In the genomic region with DNA sequence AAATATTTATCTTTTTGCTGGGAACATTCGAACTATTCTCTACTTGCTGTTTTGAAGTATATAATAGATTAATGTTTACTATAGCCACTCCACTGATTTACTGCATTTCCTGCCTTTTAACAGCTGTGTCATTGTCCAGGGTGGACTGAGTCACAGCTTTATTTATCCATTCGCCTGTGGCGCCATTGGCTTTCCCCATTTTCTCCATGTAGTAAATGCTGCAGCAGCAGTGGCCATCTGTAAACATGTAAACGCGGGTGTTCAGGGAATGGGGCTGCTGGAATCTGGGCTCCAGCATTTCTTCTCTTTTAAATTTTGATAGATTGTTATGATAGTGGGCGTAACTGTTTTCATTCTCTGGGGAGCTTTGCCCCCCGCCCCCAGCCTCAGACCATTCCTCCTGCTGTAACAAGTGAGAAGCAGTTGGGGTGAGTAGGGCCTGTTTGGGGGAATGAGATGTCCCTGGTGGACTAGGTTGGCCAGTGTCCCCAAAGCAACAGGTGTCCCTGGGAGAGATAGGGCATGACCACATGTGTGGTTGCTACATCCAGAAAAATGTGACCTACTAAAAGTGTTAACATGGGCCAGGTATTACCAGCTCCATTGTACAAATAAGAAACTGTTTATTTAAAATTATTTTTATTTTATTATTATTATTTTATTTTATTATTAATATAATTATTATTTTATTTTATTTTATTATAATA, we compare ENCODE assay signal across 12 cellular contexts. TPM values are rescaled to one million over a fixed set of nuclear protein-coding genes. Genes with fewer than 3 reads are reported as not detected.
A peak's percentile ranks its signal among the peaks of the same experiment; 100 is the strongest.
DNase-seq lines count a peak whose midpoint lies in the region; ATAC-seq, FAIRE-seq and TF ChIP-seq lines count a peak whose summit lies in the region.
"Had no signal": no experiment of that assay in that cellular context is flagged by ENCODE, and none has a peak within 500 bp of the region (broad histone marks: within the 10 kb centered on the region; RNA-seq: fewer than 3 reads in every experiment).

No MANE protein-coding gene starts in this region.

- H3K9me3 ChIP-seq in A549 (no peaks in the 10 kb centered on the region), prostate gland (no peaks in the 10 kb centered on the region), esophagus squamous epithelium (no peaks in the 10 kb centered on the region)

- H3K36me3 ChIP-seq in prostate gland (no peaks in the 10 kb centered on the region), esophagus squamous epithelium (no peaks in the 10 kb centered on the region)

- H3K4me3 ChIP-seq in A549 (peak overlapping the region; percentile 20; the same call in 2 of the 3 replicates), prostate gland (no peak overlapping the region), esophagus squamous epithelium (no peak overlapping the region)

- CTCF ChIA-PET in A549 (lab: Yijun Ruan, JAX): interaction anchor here (1.1 to 1.3 kb wide), 2 partner anchors 19 to 53 kb away, joined by 3 to 4 read pairs; no protein-coding TSS in a partner anchor

- FAIRE-seq in A549 (lab: Jason Lieb, UNC): peak; percentile 61
- no peak for FAIRE-seq in RCC 7860 (lab: Jason Lieb, UNC)
- no peak for FAIRE-seq in frontal cortex (lab: Jason Lieb, UNC)
- FAIRE-seq: GM18507 had no signal

- H3K27ac ChIP-seq in A549 (peak overlapping the region; percentile 72 to 89), prostate gland (no peak overlapping the region), esophagus squamous epithelium (peak overlapping the region in 1 of 4 donors; percentile 54)

- DNase-seq in A549 (ENCODE audit: low read depth in 1 of 2, low spot score in 1 of 2) (peak; percentile 44 to 79), DMS53 (lab: John Stamatoyannopoulos, UW) (peak; percentile 91), RCC 7860 (ENCODE audit: low spot score) (peak; percentile 30), iris pigment epithelial cell (ENCODE audit: low read depth) (peak; percentile 53), frontal cortex (ENCODE audit: low spot score in 2 of 2) (no peak), KG1 (lab: John Stamatoyannopoulos, UW) (no peak), prostate gland (ENCODE audit: low spot score) (no peak), esophagus squamous epithelium (lab: John Stamatoyannopoulos, UW) (no peak)
- DNase-seq: activated CD4-positive, alpha-beta T cell treated with anti-CD3 and anti-CD28 coated beads for 1 hour; effector CD4-positive, alpha-beta T cell; RPMI8226 had no signal

- peak overlapping the region; percentile 82 for H3K4me2 ChIP-seq in A549

- ATAC-seq in A549: peak; percentile 75 to 79

- no peak for TF ChIP-seq EP300 in A549 (IDR thresholded peaks at IDR 0.05)

- TF ChIP-seq RAD21 in A549 (conservative IDR thresholded peaks at IDR 0.05 in 1 of 2, IDR thresholded peaks at IDR 0.05 in 1 of 2): 0 out of 5 replicates have a peak, but pooled peaks of 1 of the 2 experiments have one; percentile 26

- H3K4me1 ChIP-seq in A549 (peaks cover 39% of the 10 kb centered on the region), prostate gland (replicated peaks) (no peaks in the 10 kb centered on the region), esophagus squamous epithelium (peaks cover 0 to 20% (median 5%) of the 10 kb centered on the region in 3 donors)

- POLR2A ChIA-PET in A549 (lab: Yijun Ruan, JAX): no interaction called here

- intact Hi-C loops in prostate gland (cut with DNase I) (no loop called here), esophagus squamous epithelium (cut with DNase I) (no loop called here)

- TF ChIP-seq POLR2A in A549 (IDR thresholded peaks at IDR 0.05; ENCODE audit: low read length): no peak
- no peak for TF ChIP-seq POLR2A in prostate gland (IDR thresholded peaks at IDR 0.05)
- no peak for TF ChIP-seq POLR2A in esophagus squamous epithelium (IDR thresholded peaks at IDR 0.05)

- TF ChIP-seq CTCF in A549 (IDR thresholded peaks at IDR 0.05) (no peak), prostate gland (IDR thresholded peaks at IDR 0.05) (no peak), esophagus squamous epithelium (IDR thresholded peaks at IDR 0.05) (no peak)

- 2% methylated on average over 7 of the region's 7 CpGs for WGBS in A549 (ENCODE audit: missing lambda C conversion rate)
- 77% methylated on average over 7 of the region's 7 CpGs for WGBS in prostate gland
- WGBS in esophagus squamous epithelium, 2 donors: 49 to 75% methylated on average over 7 of the region's 7 CpGs

- H3K27me3 ChIP-seq in prostate gland (replicated peaks; ENCODE audit: insufficient read depth): no peaks in the 10 kb centered on the region
- H3K27me3 ChIP-seq in esophagus squamous epithelium: no peaks in the 10 kb centered on the region

TF ChIP-seq in A549, 52 proteins besides CTCF, POLR2A, EP300 and RAD21 (continues in another document):
- no peak for TF ChIP-seq EHF (CRISPR knock-in tag; IDR thresholded peaks at IDR 0.05)
- no peak for TF ChIP-seq CHD2 (IDR thresholded peaks at IDR 0.05; ENCODE audit: low read length, partially characterized antibody)
- peak; percentile 10; the same call in 1 of the 2 replicates for TF ChIP-seq GATA3 (IDR thresholded peaks at IDR 0.05; ENCODE audit: borderline replicate concordance)
- TF ChIP-seq, protein P1, sequence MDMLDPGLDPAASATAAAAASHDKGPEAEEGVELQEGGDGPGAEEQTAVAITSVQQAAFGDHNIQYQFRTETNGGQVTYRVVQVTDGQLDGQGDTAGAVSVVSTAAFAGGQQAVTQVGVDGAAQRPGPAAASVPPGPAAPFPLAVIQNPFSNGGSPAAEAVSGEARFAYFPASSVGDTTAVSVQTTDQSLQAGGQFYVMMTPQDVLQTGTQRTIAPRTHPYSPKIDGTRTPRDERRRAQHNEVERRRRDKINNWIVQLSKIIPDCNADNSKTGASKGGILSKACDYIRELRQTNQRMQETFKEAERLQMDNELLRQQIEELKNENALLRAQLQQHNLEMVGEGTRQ (IDR thresholded peaks at IDR 0.05): no peak
- TF ChIP-seq, protein P2, sequence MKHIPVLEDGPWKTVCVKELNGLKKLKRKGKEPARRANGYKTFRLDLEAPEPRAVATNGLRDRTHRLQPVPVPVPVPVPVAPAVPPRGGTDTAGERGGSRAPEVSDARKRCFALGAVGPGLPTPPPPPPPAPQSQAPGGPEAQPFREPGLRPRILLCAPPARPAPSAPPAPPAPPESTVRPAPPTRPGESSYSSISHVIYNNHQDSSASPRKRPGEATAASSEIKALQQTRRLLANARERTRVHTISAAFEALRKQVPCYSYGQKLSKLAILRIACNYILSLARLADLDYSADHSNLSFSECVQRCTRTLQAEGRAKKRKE (CRISPR knock-in tag; IDR thresholded peaks at IDR 0.05; ENCODE audit: low read depth): no peak
- 0 out of 5 replicates have a peak, but pooled peaks of 1 of the 2 experiments have one; percentile 37 for TF ChIP-seq JUN (IDR thresholded peaks at IDR 0.05)
- TF ChIP-seq PHF8 (IDR thresholded peaks at IDR 0.05; ENCODE audit: borderline replicate concordance, low read depth): no peak
- TF ChIP-seq NR3C1 (IDR thresholded peaks at IDR 0.05): no peak
- TF ChIP-seq NPAS2 (CRISPR knock-in tag; IDR thresholded peaks at IDR 0.05; ENCODE audit: borderline replicate concordance): no peak
- 0 out of 2 replicates have a peak, but pooled peaks have one; percentile 47 for TF ChIP-seq EHMT2 (IDR thresholded peaks at IDR 0.05; ENCODE audit: low read depth)
- TF ChIP-seq, protein P3, sequence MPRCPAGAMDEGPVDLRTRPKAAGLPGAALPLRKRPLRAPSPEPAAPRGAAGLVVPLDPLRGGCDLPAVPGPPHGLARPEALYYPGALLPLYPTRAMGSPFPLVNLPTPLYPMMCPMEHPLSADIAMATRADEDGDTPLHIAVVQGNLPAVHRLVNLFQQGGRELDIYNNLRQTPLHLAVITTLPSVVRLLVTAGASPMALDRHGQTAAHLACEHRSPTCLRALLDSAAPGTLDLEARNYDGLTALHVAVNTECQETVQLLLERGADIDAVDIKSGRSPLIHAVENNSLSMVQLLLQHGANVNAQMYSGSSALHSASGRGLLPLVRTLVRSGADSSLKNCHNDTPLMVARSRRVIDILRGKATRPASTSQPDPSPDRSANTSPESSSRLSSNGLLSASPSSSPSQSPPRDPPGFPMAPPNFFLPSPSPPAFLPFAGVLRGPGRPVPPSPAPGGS (IDR thresholded peaks at IDR 0.05): no peak
- no peak for TF ChIP-seq MAZ (IDR thresholded peaks at IDR 0.05; ENCODE audit: borderline replicate concordance, low read depth, low read length)
- no peak for TF ChIP-seq TP53 (CRISPR knock-in tag; IDR thresholded peaks at IDR 0.05)
- no peak for TF ChIP-seq CBX8 (IDR thresholded peaks at IDR 0.05)
- no peak for TF ChIP-seq CEBPB (IDR thresholded peaks at IDR 0.05)
- 0 out of 2 replicates have a peak, but pooled peaks have one; percentile 37 for TF ChIP-seq FOSB (CRISPR knock-in tag; IDR thresholded peaks at IDR 0.05)
- TF ChIP-seq ZSCAN20 (CRISPR knock-in tag; IDR thresholded peaks at IDR 0.05): no peak
- TF ChIP-seq RNF2 (IDR thresholded peaks at IDR 0.05; ENCODE audit: borderline replicate concordance, low read depth): no peak
- TF ChIP-seq KDM5A (IDR thresholded peaks at IDR 0.05): no peak

RNA-seq across cellular contexts. Expression of a gene that starts 32.9 kb away (rescaled TPM):
- polyA plus RNA-seq in A549 (2011; rRNA removed) (5.6 and 8.1 TPM in 2 replicates), A549 (2017; fragmentation: RNase III; extraction: RNeasy Plus Mini Kit Qiagen cat#74134 plus additional on column Dnase treatment) (14.5 to 17.6 TPM (median 15.7 TPM) in 3 replicates)
- 10.2 and 14.2 TPM in 2 replicates for polyA plus RNA-seq in A549 (2012; cell fraction: cytosol; rRNA removed)
- polyA plus RNA-seq in A549 (2012; cell fraction: nucleus; rRNA removed): 14.1 and 18.1 TPM in 2 replicates
- 12.7 and 15.4 TPM in 2 replicates for polyA minus RNA-seq in A549 (2011; rRNA and poly(A)+ RNA removed)
- total RNA-seq in frontal cortex (under 0.01 TPM), prostate gland (10 to 100 TPM in 1 of 2 donors, 1 to 10 TPM in 1; 8.8 to 41.6 TPM), esophagus squamous epithelium (1 to 10 TPM; 1.9 to 9.7 (median 4.4) TPM)

Comparison
In these comparisons a context has a peak if more than half of its experiments do, and no peak if none do; other contexts are left out.
1. DNase-seq: peak in A549 (2 of 2), DMS53 (single experiment), RCC 7860 (single experiment) and iris pigment epithelial cell (single experiment); none in frontal cortex (0 of 2), KG1 (single experiment), prostate gland (single experiment) and esophagus squamous epithelium (single experiment).
2. H3K27ac ChIP-seq: peak in A549 (2 of 2); none in prostate gland (0 of 2).